Comparison of ENCODE assay signal across 1 cellular context in the genomic region with DNA sequence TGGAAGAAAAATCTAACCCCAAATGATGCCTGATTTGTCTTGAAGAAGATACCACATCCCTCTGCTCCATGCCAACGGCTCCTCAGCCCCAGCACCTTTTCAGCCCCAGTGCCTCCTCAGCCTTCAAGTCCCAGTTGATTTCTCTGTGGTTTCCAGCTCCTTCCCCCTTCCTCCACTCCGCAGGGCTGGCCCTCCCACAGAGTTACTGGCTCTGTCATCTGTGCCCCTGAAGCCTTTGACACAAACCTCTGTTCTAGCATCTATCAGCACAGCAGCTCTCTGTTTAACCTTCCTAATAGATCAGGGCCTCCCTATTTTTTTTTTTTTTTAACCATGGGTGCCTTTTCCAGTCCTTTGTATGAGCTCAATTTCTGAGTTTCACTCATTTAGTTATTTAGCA.
TF ChIP-seq lines count a peak whose summit lies in the region.

No MANE protein-coding gene starts in this region.

TF ChIP-seq in GM12878, 131 proteins besides CTCF, POLR2A, EP300 and RAD21:
- TF ChIP-seq, protein P1, sequence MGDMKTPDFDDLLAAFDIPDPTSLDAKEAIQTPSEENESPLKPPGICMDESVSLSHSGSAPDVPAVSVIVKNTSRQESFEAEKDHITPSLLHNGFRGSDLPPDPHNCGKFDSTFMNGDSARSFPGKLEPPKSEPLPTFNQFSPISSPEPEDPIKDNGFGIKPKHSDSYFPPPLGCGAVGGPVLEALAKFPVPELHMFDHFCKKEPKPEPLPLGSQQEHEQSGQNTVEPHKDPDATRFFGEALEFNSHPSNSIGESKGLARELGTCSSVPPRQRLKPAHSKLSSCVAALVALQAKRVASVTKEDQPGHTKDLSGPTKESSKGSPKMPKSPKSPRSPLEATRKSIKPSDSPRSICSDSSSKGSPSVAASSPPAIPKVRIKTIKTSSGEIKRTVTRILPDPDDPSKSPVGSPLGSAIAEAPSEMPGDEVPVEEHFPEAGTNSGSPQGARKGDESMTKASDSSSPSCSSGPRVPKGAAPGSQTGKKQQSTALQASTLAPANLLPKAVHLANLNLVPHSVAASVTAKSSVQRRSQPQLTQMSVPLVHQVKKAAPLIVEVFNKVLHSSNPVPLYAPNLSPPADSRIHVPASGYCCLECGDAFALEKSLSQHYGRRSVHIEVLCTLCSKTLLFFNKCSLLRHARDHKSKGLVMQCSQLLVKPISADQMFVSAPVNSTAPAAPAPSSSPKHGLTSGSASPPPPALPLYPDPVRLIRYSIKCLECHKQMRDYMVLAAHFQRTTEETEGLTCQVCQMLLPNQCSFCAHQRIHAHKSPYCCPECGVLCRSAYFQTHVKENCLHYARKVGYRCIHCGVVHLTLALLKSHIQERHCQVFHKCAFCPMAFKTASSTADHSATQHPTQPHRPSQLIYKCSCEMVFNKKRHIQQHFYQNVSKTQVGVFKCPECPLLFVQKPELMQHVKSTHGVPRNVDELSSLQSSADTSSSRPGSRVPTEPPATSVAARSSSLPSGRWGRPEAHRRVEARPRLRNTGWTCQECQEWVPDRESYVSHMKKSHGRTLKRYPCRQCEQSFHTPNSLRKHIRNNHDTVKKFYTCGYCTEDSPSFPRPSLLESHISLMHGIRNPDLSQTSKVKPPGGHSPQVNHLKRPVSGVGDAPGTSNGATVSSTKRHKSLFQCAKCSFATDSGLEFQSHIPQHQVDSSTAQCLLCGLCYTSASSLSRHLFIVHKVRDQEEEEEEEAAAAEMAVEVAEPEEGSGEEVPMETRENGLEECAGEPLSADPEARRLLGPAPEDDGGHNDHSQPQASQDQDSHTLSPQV (IDR thresholded peaks at IDR 0.05): no peak
- TF ChIP-seq RUNX3 (IDR thresholded peaks at IDR 0.05; ENCODE audit: low read length) (peak; percentile 65; the same call in 1 of the 2 replicates), EED (IDR thresholded peaks at IDR 0.05; ENCODE audit: low read depth) (peak; percentile 51; the same call in 1 of the 2 replicates), IKZF2 (IDR thresholded peaks at IDR 0.05) (peak in 1 of 2 experiments; percentile 11; a peak in 2 of 4 replicates)
